Comparison of ENCODE assay signal across 18 cellular contexts in genomic region chr3:183506674-183507290, GRCh38. TPM values are rescaled to one million over a fixed set of nuclear protein-coding genes. Genes with fewer than 3 reads are reported as not detected.
DNase-seq lines count a peak whose midpoint lies in the region; TF ChIP-seq lines count a peak whose summit lies in the region.
"Had no signal": no experiment of that assay in that cellular context is flagged by ENCODE, and none has a peak within 500 bp of the region (broad histone marks: within the 10 kb centered on the region; RNA-seq: fewer than 3 reads in every experiment).

No MANE protein-coding gene starts in this region.

- H3K27ac Mint-ChIP-seq in activated naive CD4-positive, alpha-beta T cell treated with anti-CD3 and anti-CD28 coated beads, Interleukin-2, amount 50 U/mL, for 24 hours, result peak overlapping the region; percentile 61
- H3K27ac Mint-ChIP-seq in activated T-helper 2 cell treated with anti-CD3 and anti-CD28 coated beads, Interferon-gamma antibody, Interleukin-2, Interleukin-4, amounts not matched to agents 10 μg/mL and 5 μg/mL and 100 μg/mL, durations not matched to agents 14 hours and 24 hours and 36 hours, result peak overlapping the region; percentile 36
- H3K27ac Mint-ChIP-seq: activated CD4-positive, alpha-beta T cell treated with anti-CD3 and anti-CD28 coated beads, Interleukin-2, amount 10 ng/mL, durations not matched to agents 7 days and 5 days had no signal

- H3K27me3 Mint-ChIP-seq in activated naive CD4-positive, alpha-beta T cell treated with anti-CD3 and anti-CD28 coated beads, Interleukin-2, amount 50 U/mL, for 24 hours, result no peaks in the 10 kb centered on the region
- no peaks in the 10 kb centered on the region for H3K27me3 Mint-ChIP-seq in activated T-helper 2 cell treated with anti-CD3 and anti-CD28 coated beads, Interferon-gamma antibody, Interleukin-2, Interleukin-4, amounts not matched to agents 10 μg/mL and 5 μg/mL and 100 μg/mL, durations not matched to agents 14 hours and 24 hours and 36 hours (ENCODE audit: low read depth)
- H3K27me3 Mint-ChIP-seq: activated CD4-positive, alpha-beta T cell treated with anti-CD3 and anti-CD28 coated beads, Interleukin-2, amount 10 ng/mL, durations not matched to agents 7 days and 5 days had no signal

- H3K27me3 ChIP-seq in prostate gland (replicated peaks; ENCODE audit: insufficient read depth), result no peaks in the 10 kb centered on the region
- H3K27me3 ChIP-seq: BLaER1, breast epithelium had no signal

- H3K4me1 ChIP-seq in HEK293 (ENCODE audit: control insufficient read depth, insufficient read depth, low read length), result no peaks in the 10 kb centered on the region
- H3K4me1 ChIP-seq in prostate gland (replicated peaks), result no peaks in the 10 kb centered on the region
- H3K4me1 ChIP-seq: breast epithelium had no signal

- no peaks in the 10 kb centered on the region for H3K36me3 ChIP-seq in HEK293 (ENCODE audit: control insufficient read depth in 2 of 2, insufficient read depth in 1 of 2, low read length in 2 of 2)
- no peaks in the 10 kb centered on the region for H3K36me3 ChIP-seq in prostate gland
- H3K36me3 ChIP-seq: breast epithelium, thoracic aorta had no signal

- H3K9me3 ChIP-seq in HEK293 (ENCODE audit: control insufficient read depth, insufficient read depth, low read depth, low read length), result no peaks in the 10 kb centered on the region
- H3K9me3 ChIP-seq in prostate gland, result no peaks in the 10 kb centered on the region

- peaks cover 23% of the 10 kb centered on the region for H3K4me1 Mint-ChIP-seq in activated naive CD4-positive, alpha-beta T cell treated with anti-CD3 and anti-CD28 coated beads, Interleukin-2, amount 50 U/mL, for 24 hours
- peaks cover 11% of the 10 kb centered on the region for H3K4me1 Mint-ChIP-seq in activated T-helper 2 cell treated with anti-CD3 and anti-CD28 coated beads, Interferon-gamma antibody, Interleukin-2, Interleukin-4, amounts not matched to agents 10 μg/mL and 5 μg/mL and 100 μg/mL, durations not matched to agents 14 hours and 24 hours and 36 hours (ENCODE audit: low read depth)

- H3K27ac ChIP-seq in HEK293 (ENCODE audit: extremely low read depth, low read depth, low read length) (no peak overlapping the region), prostate gland (no peak overlapping the region)
- H3K27ac ChIP-seq: BLaER1, breast epithelium, thoracic aorta had no signal

- H3K36me3 Mint-ChIP-seq in activated naive CD4-positive, alpha-beta T cell treated with anti-CD3 and anti-CD28 coated beads, Interleukin-2, amount 50 U/mL, for 24 hours, result peaks cover 45% of the 10 kb centered on the region
- H3K36me3 Mint-ChIP-seq in activated T-helper 2 cell treated with anti-CD3 and anti-CD28 coated beads, Interferon-gamma antibody, Interleukin-2, Interleukin-4, amounts not matched to agents 10 μg/mL and 5 μg/mL and 100 μg/mL, durations not matched to agents 14 hours and 24 hours and 36 hours (ENCODE audit: low read depth), result peaks cover 56% of the 10 kb centered on the region

- no peak overlapping the region for H3K4me3 Mint-ChIP-seq in activated naive CD4-positive, alpha-beta T cell treated with anti-CD3 and anti-CD28 coated beads, Interleukin-2, amount 50 U/mL, for 24 hours
- no peak overlapping the region for H3K4me3 Mint-ChIP-seq in activated T-helper 2 cell treated with anti-CD3 and anti-CD28 coated beads, Interferon-gamma antibody, Interleukin-2, Interleukin-4, amounts not matched to agents 10 μg/mL and 5 μg/mL and 100 μg/mL, durations not matched to agents 14 hours and 24 hours and 36 hours (ENCODE audit: low read depth)
- H3K4me3 Mint-ChIP-seq: activated CD4-positive, alpha-beta T cell treated with anti-CD3 and anti-CD28 coated beads, Interleukin-2, amount 10 ng/mL, durations not matched to agents 7 days and 5 days had no signal

- H3K4me3 ChIP-seq in HEK293 (ENCODE audit: low read depth, low read length), result no peak overlapping the region
- H3K4me3 ChIP-seq in prostate gland, result no peak overlapping the region
- H3K4me3 ChIP-seq: BLaER1, breast epithelium, thoracic aorta had no signal

- CTCF ChIA-PET in HEK293 (lab: Yijun Ruan, JAX), result no interaction called here

- 80% methylated on average over 3 of the region's 3 CpGs for WGBS in prostate gland

- TF ChIP-seq CTCF in HEK293 (tag by site-specific recombination; IDR thresholded peaks at IDR 0.05) (no peak), prostate gland (IDR thresholded peaks at IDR 0.05) (no peak)

- TF ChIP-seq POLR2A in prostate gland (IDR thresholded peaks at IDR 0.05), result no peak

- intact Hi-C loops in activated T-helper 2 cell treated with anti-CD3 and anti-CD28 coated beads, Interferon-gamma antibody, Interleukin-2, Interleukin-4, amounts not matched to agents 10 μg/mL and 5 μg/mL and 100 μg/mL, durations not matched to agents 14 hours and 24 hours and 36 hours (cut with micrococcal nuclease), result no loop called here
- intact Hi-C loops in prostate gland (cut with DNase I), result no loop called here

- POLR2A ChIA-PET in HEK293 (lab: Yijun Ruan, JAX), result no interaction called here

- peaks cover 5% of the 10 kb centered on the region for H3K9me3 Mint-ChIP-seq in activated naive CD4-positive, alpha-beta T cell treated with anti-CD3 and anti-CD28 coated beads, Interleukin-2, amount 50 U/mL, for 24 hours
- H3K9me3 Mint-ChIP-seq in activated T-helper 2 cell treated with anti-CD3 and anti-CD28 coated beads, Interferon-gamma antibody, Interleukin-2, Interleukin-4, amounts not matched to agents 10 μg/mL and 5 μg/mL and 100 μg/mL, durations not matched to agents 14 hours and 24 hours and 36 hours, result no peaks in the 10 kb centered on the region

- DNase-seq in activated naive CD4-positive, alpha-beta T cell treated with anti-CD3 and anti-CD28 coated beads, Interleukin-2, amount 50 U/mL, for 16 hours, result no peak
- no peak for DNase-seq in activated T-helper 2 cell treated with anti-CD3 and anti-CD28 coated beads, Interferon-gamma antibody, Interleukin-2, Interleukin-4, amounts not matched to agents 10 μg/mL and 5 μg/mL and 100 μg/mL, durations not matched to agents 14 hours and 24 hours and 36 hours (ENCODE audit: low spot score)
- peak; percentile 17 for DNase-seq in stimulated activated CD8-positive, alpha-beta memory T cell treated with anti-CD3 and anti-CD28 coated beads, Interleukin-4, amount 100 ng/mL, for 48 hours
- DNase-seq in iPS-NIHi7 (ENCODE audit: extremely low spot score) (no peak), NCI-H1436 (lab: John Stamatoyannopoulos, UW) (no peak), prostate gland (ENCODE audit: low spot score) (no peak)
- DNase-seq: activated CD4-positive, alpha-beta T cell treated with anti-CD3 and anti-CD28 coated beads, Interleukin-2, amount 10 ng/mL, durations not matched to agents 7 days and 5 days; activated gamma-delta T cell treated with Interleukin-2 at 50 U/mL for 16 hours; GOT3; hippocampal formation; left colon; NCI-H1417 treated with DMSO at 0.1 percent for 48 hours; T-helper 9 cell had no signal

TF ChIP-seq in HEK293, 187 proteins besides CTCF, POLR2A, EP300 and RAD21 (continues in another document):
- TF ChIP-seq TSHZ1 (tag by site-specific recombination; IDR thresholded peaks at IDR 0.05; ENCODE audit: borderline replicate concordance) (no peak), ZNF426 (tag by site-specific recombination; IDR thresholded peaks at IDR 0.05) (peak; percentile 51), ZNF202 (tag by site-specific recombination; IDR thresholded peaks at IDR 0.05; ENCODE audit: borderline replicate concordance) (no peak), ZNF366 (tag by site-specific recombination; conservative IDR thresholded peaks at IDR 0.05) (no peak), IKZF3 (tag by site-specific recombination; IDR thresholded peaks at IDR 0.05) (no peak), ZNF624 (tag by site-specific recombination; IDR thresholded peaks at IDR 0.05) (no peak), ZNF654 (tag by site-specific recombination; IDR thresholded peaks at IDR 0.05; ENCODE audit: low read depth) (peak; percentile 8; the same call in 1 of the 2 replicates)

RNA-seq across cellular contexts. Expression of gene KLHL6, which starts 48.7 kb away (rescaled TPM):
- total RNA-seq in activated T-helper 2 cell treated with anti-CD3 and anti-CD28 coated beads, Interferon-gamma antibody, Interleukin-2, Interleukin-4, amounts not matched to agents 10 μg/mL and 5 μg/mL and 100 μg/mL, durations not matched to agents 14 hours and 24 hours and 36 hours, result 29.5 and 29.7 TPM in 2 replicates
- total RNA-seq in prostate gland, result 1 to 10 TPM; 1.0 to 1.2 TPM

Comparison
In these comparisons a context has a peak if more than half of its experiments do, and no peak if none do; other contexts are left out.
1. RNA of gene KLHL6, which starts 48.7 kb away (total RNA-seq): 29.5 to 29.7 TPM in activated T-helper 2 cell treated with anti-CD3 and anti-CD28 coated beads, Interferon-gamma antibody, Interleukin-2, Interleukin-4, amounts not matched to agents 10 μg/mL and 5 μg/mL and 100 μg/mL, durations not matched to agents 14 hours and 24 hours and 36 hours; 1.0 to 1.2 TPM in prostate gland; every median in the first group is over 10 times any median in the second.